24 cellular contexts compared by ENCODE assay signal in the genomic region with DNA sequence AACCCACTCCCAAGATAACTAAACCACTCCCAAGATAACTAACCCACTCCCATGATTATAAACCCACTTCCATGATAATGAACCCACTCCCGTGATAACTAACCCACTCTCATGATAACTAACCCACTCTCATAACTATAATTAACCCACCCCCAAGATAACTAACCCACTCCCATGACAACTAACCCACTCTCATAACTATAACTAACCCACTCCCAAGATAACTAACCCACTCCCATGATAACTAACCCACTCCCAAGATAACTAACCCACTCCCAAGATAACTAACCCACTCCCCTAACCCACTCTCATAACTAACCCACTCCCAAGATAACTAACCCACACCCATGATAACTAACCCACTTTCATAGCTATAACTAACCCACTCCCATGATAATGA.
"Had no signal": no experiment of that assay in that cellular context is flagged by ENCODE, and none has a peak within 500 bp of the region (broad histone marks: within the 10 kb centered on the region; RNA-seq: fewer than 3 reads in every experiment).

No MANE protein-coding gene starts in this region.

- H3K4me3 ChIP-seq: left ventricle myocardium inferior, lung, ovary, right atrium auricular region, skin epidermis, suprapubic skin, thoracic aorta, tibial artery, upper lobe of right lung, uterus had no signal

- H3K36me3 Mint-ChIP-seq: mesothelial cell of epicardium, natural killer cell had no signal

- H3K27me3 Mint-ChIP-seq: stimulated activated naive CD8-positive, alpha-beta T cell treated with anti-CD3 and anti-CD28 coated beads, Interleukin-15, Interleukin-2, amounts not matched to agents 100 ng/mL and 50 ng/mL, for 24 hours had no signal

- H3K36me3 ChIP-seq: left ventricle myocardium inferior, ovary, right atrium auricular region, suprapubic skin, thoracic aorta, tibial artery, upper lobe of right lung, uterus had no signal

- H3K4me3 Mint-ChIP-seq: mesothelial cell of epicardium; naive B cell; natural killer cell; nephron progenitor cell; stimulated activated naive CD8-positive, alpha-beta T cell treated with anti-CD3 and anti-CD28 coated beads, Interleukin-15, Interleukin-2, amounts not matched to agents 100 ng/mL and 50 ng/mL, for 24 hours had no signal

- H3K27ac Mint-ChIP-seq: mesothelial cell of epicardium, nephron progenitor cell had no signal

- DNase-seq: islet precursor cell; left ventricle myocardium inferior; mesendoderm; naive B cell; natural killer cell; nephron progenitor cell; ovary; stimulated activated CD4-positive, alpha-beta T cell treated with anti-CD3 and anti-CD28 coated beads, Interleukin-12 subunit alpha, Interleukin-12 subunit beta, amount 100 ng/mL, for 4 hours; stimulated activated CD4-positive, alpha-beta T cell treated with anti-CD3 and anti-CD28 coated beads, Interleukin-15, amount 100 ng/mL, for 24 hours; stimulated activated CD4-positive, alpha-beta T cell treated with anti-CD3 and anti-CD28 coated beads, Interleukin-2, amount 100 ng/mL, for 24 hours; stimulated activated CD4-positive, alpha-beta T cell treated with anti-CD3 and anti-CD28 coated beads, Interleukin-4, amount 100 ng/mL, for 1 hour; stimulated activated naive CD4-positive, alpha-beta T cell; tibial artery; trophoblast cell; upper lobe of right lung; uterus had no signal

- H3K4me1 Mint-ChIP-seq: mesothelial cell of epicardium had no signal

- H3K27me3 ChIP-seq: ovary, right atrium auricular region, suprapubic skin, tibial artery, upper lobe of right lung, uterus had no signal

- H3K9me3 ChIP-seq: ovary, right atrium auricular region, suprapubic skin, uterus had no signal

- ATAC-seq: natural killer cell, sciatic nerve, upper lobe of right lung had no signal

- H3K27ac ChIP-seq: left ventricle myocardium inferior, ovary, right atrium auricular region, skin epidermis, suprapubic skin, thoracic aorta, tibial artery, upper lobe of right lung, uterus had no signal
